Comparison of ENCODE assay signal across 12 cellular contexts in the genomic region with DNA sequence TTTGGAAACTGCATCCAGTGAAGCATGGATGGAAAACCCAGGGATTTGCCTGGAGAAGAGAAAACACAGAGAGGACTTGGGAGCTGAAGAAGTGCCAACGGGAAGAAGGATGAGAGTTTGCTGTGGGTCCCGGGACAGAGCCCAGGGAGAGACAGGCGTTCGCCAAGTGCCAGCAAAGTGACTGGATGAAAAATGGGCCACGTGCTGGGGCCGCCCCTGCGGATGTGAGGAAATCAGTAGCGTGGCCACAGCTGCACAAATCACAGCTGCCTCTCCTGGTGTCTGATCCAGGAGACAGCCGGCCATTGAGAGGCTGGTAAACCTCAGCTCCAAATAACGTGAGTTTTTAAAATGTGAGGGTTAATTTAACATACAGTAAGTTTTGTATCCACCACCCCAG.
DNase-seq lines count a peak whose midpoint lies in the region; ATAC-seq and TF ChIP-seq lines count a peak whose summit lies in the region.
"Had no signal": no experiment of that assay in that cellular context is flagged by ENCODE, and none has a peak within 500 bp of the region (broad histone marks: within the 10 kb centered on the region; RNA-seq: fewer than 3 reads in every experiment).

No MANE protein-coding gene starts in this region.

- H2AFZ ChIP-seq in fibroblast of lung (ENCODE audit: low read length): no peak overlapping the region
- peak overlapping the region; percentile 86 for H2AFZ ChIP-seq in neuronal stem cell (ENCODE audit: low read length)

- ATAC-seq in GM18867 (IDR thresholded peaks at IDR 0.05; ENCODE audit: unreplicated experiment) (no peak), T-cell (replicated peaks in 1 of 4) (no peak)

- no peaks in the 10 kb centered on the region for H3K9me3 Mint-ChIP-seq in T-cell
- H3K9me3 Mint-ChIP-seq: activated B cell treated with CpG ODN at 0.5 μM for 24 hours had no signal

- H3K9me3 ChIP-seq in fibroblast of lung (ENCODE audit: control insufficient read depth, insufficient read depth, low read depth, low read length) (no peaks in the 10 kb centered on the region), neuronal stem cell (replicated peaks in 1 of 2; ENCODE audit: control insufficient read depth in 2 of 2, insufficient read depth in 1 of 2, low read depth in 1 of 2, low read length in 2 of 2) (no peaks in the 10 kb centered on the region)
- H3K9me3 ChIP-seq: tibial nerve had no signal

- H3K79me1 ChIP-seq in neuronal stem cell (ENCODE audit: low read depth, low read length): no peaks in the 10 kb centered on the region

- H4K20me1 ChIP-seq in fibroblast of lung (ENCODE audit: control insufficient read depth, extremely low read depth, insufficient read depth, low read length): no peaks in the 10 kb centered on the region

- H3K27me3 Mint-ChIP-seq in T-cell: peaks cover 12 to 44% of the 10 kb centered on the region in 2 donors

- no peak overlapping the region for H3K14ac ChIP-seq in neuronal stem cell (ENCODE audit: low read length)

- no peak overlapping the region for H4K91ac ChIP-seq in neuronal stem cell (ENCODE audit: low read depth, low read length, poor library complexity)

- no peak overlapping the region for H3K4me3 Mint-ChIP-seq in T-cell
- H3K4me3 Mint-ChIP-seq: CD4-positive, alpha-beta memory T cell had no signal

- no CpG with 5 or more reads among the region's 10 CpGs for WGBS in neuronal stem cell (ENCODE audit: extremely low coverage in 2 of 2, insufficient read length in 2 of 2, insufficient replicate concordance in 1 of 2), 2 donors

- H3K4me3 ChIP-seq in fibroblast of lung (replicated peaks in 1 of 4; ENCODE audit: control extremely low read depth in 1 of 4, insufficient read depth in 1 of 4, low read depth in 3 of 4, low read length in 4 of 4): no peak overlapping the region
- H3K4me3 ChIP-seq in neuronal stem cell (ENCODE audit: low read length in 2 of 2): peak overlapping the region in 1 of 2 donors; percentile 38
- H3K4me3 ChIP-seq: tibial nerve had no signal

- H2BK120ac ChIP-seq in neuronal stem cell (ENCODE audit: low read depth, low read length): no peak overlapping the region

- no peaks in the 10 kb centered on the region for H3K4me1 ChIP-seq in fibroblast of lung (ENCODE audit: control insufficient read depth, extremely low read depth, insufficient read depth, low read length)
- peaks cover 6 to 22% of the 10 kb centered on the region in 2 donors for H3K4me1 ChIP-seq in neuronal stem cell (ENCODE audit: control insufficient read depth in 2 of 2, insufficient read depth in 1 of 2, low read depth in 1 of 2, low read length in 2 of 2)

- H3K27me3 ChIP-seq in fibroblast of lung (ENCODE audit: control insufficient read depth, insufficient read depth, low read length) (peaks cover 12% of the 10 kb centered on the region), neuronal stem cell (ENCODE audit: control insufficient read depth in 3 of 3, insufficient read depth in 3 of 3, low read depth in 1 of 3, low read length in 3 of 3) (peaks cover 0 to 15% (median 3%) of the 10 kb centered on the region in 3 experiments)

- no peak overlapping the region for H2AK5ac ChIP-seq in neuronal stem cell (ENCODE audit: low read depth, low read length)

- H3K4me2 ChIP-seq in fibroblast of lung (ENCODE audit: extremely low read depth, insufficient read depth, low read length) (no peak overlapping the region), neuronal stem cell (ENCODE audit: insufficient read depth, low read length, poor library complexity, severe bottlenecking) (no peak overlapping the region)

- H3K9ac ChIP-seq in fibroblast of lung (ENCODE audit: insufficient read depth, low read length) (no peak overlapping the region), neuronal stem cell (ENCODE audit: low read depth, low read length, poor library complexity) (no peak overlapping the region)

- no peak overlapping the region for H4K8ac ChIP-seq in neuronal stem cell (ENCODE audit: low read depth, low read length)

- no peak overlapping the region for H3K27ac ChIP-seq in fibroblast of lung (ENCODE audit: insufficient read depth, low read length)
- H3K27ac ChIP-seq in neuronal stem cell (replicated peaks; ENCODE audit: low read length): no peak overlapping the region
- H3K27ac ChIP-seq: tibial nerve had no signal

- no peak overlapping the region for H3K27ac Mint-ChIP-seq in T-cell
- H3K27ac Mint-ChIP-seq: activated B cell treated with CpG ODN at 0.5 μM for 24 hours; CD4-positive, alpha-beta memory T cell had no signal

- H3K23ac ChIP-seq in neuronal stem cell (ENCODE audit: low read depth, low read length, poor library complexity): no peak overlapping the region

- peaks cover 15 to 24% (median 17%) of the 10 kb centered on the region in 3 donors for H3K4me1 Mint-ChIP-seq in T-cell

- no peaks in the 10 kb centered on the region for H3K36me3 Mint-ChIP-seq in T-cell
- H3K36me3 Mint-ChIP-seq: CD4-positive, alpha-beta memory T cell had no signal

- CTCF ChIA-PET in T-cell (lab: Charles Lee): no interaction called here

- DNase-seq in DMS53 treated with DMSO at 0.1 percent for 48 hours (lab: John Stamatoyannopoulos, UW; ENCODE audit: unreplicated experiment) (peak; percentile 37), NCI-H2227 treated with DMSO at 0.1 percent for 48 hours (lab: John Stamatoyannopoulos, UW) (peak; percentile 56), fibroblast of lung (ENCODE audit: low read depth in 2 of 2) (peak; percentile 52 to 78), neuronal stem cell (ENCODE audit: low spot score) (no peak), NCI-H446 treated with DMSO at 0.1 percent for 48 hours (lab: John Stamatoyannopoulos, UW) (no peak), midbrain (lab: John Stamatoyannopoulos, UW) (no peak), T-cell (no peak)
- DNase-seq: activated B cell treated with CpG ODN at 0.5 μM for 24 hours; CD4-positive, alpha-beta memory T cell; effector CD4-positive, alpha-beta T cell had no signal

- H2BK5ac ChIP-seq in neuronal stem cell (ENCODE audit: low read length): no peak overlapping the region

- H3K79me2 ChIP-seq in fibroblast of lung (ENCODE audit: control insufficient read depth, insufficient read depth, low read length): no peaks in the 10 kb centered on the region

- no peak overlapping the region for H2BK12ac ChIP-seq in neuronal stem cell (ENCODE audit: low read length)

- H3K4ac ChIP-seq in neuronal stem cell (ENCODE audit: low read length): no peak overlapping the region

- H3K36me3 ChIP-seq in fibroblast of lung (ENCODE audit: control insufficient read depth, insufficient read depth, low read length) (no peaks in the 10 kb centered on the region), neuronal stem cell (replicated peaks in 1 of 2; ENCODE audit: control insufficient read depth in 2 of 2, insufficient read depth in 2 of 2, low read length in 2 of 2) (no peaks in the 10 kb centered on the region)
- H3K36me3 ChIP-seq: tibial nerve had no signal

- no peak for TF ChIP-seq CTCF in fibroblast of lung (conservative IDR thresholded peaks at IDR 0.05 in 1 of 2, IDR thresholded peaks at IDR 0.05 in 1 of 2; ENCODE audit: low read depth in 1 of 2, low read length in 2 of 2)

- H3K18ac ChIP-seq in neuronal stem cell (ENCODE audit: low read length): no peak overlapping the region

- POLR2A ChIA-PET in T-cell (lab: Charles Lee): interaction anchor here in 1 of 2 donors (0.7 kb wide), 1 partner anchor 11 kb away, joined by 5 read pairs; no protein-coding TSS in a partner anchor

- no peak overlapping the region for H2BK15ac ChIP-seq in neuronal stem cell (ENCODE audit: low read length)

Comparison
In these comparisons a context has a peak if more than half of its experiments do, and no peak if none do; other contexts are left out.
1. DNase-seq: peak in DMS53 treated with DMSO at 0.1 percent for 48 hours (single experiment), NCI-H2227 treated with DMSO at 0.1 percent for 48 hours (single experiment) and fibroblast of lung (2 of 2); none in neuronal stem cell (single experiment), NCI-H446 treated with DMSO at 0.1 percent for 48 hours (single experiment), midbrain (single experiment) and T-cell (0 of 34).